ENCODE assay signal across 25 cellular contexts in genomic region chr2:38142627-38143026, GRCh38.
"Had no signal": no experiment of that assay in that cellular context is flagged by ENCODE, and none has a peak within 500 bp of the region (broad histone marks: within the 10 kb centered on the region; RNA-seq: fewer than 3 reads in every experiment).

No MANE protein-coding gene starts in this region.

- H3K36me3 ChIP-seq: neutrophil, pancreas, prostate gland, right atrium auricular region, right lobe of liver, sigmoid colon, thoracic aorta, thyroid gland, upper lobe of left lung, vagina had no signal

- H3K27ac ChIP-seq: neutrophil, pancreas, prostate gland, right atrium auricular region, right lobe of liver, sigmoid colon, stomach, thoracic aorta, thyroid gland, tibial nerve, upper lobe of left lung, vagina had no signal

- DNase-seq: nephron progenitor cell; nucleus accumbens; pancreas; retina; right lobe of liver; sigmoid colon; small intestine; stimulated activated CD4-positive, alpha-beta T cell treated with anti-CD3 and anti-CD28 coated beads, Interleukin-15, amount 100 ng/mL, for 24 hours; stimulated activated CD4-positive, alpha-beta T cell treated with anti-CD3 and anti-CD28 coated beads, Interleukin-2, amount 100 ng/mL, for 24 hours; stimulated activated CD4-positive, alpha-beta T cell treated with anti-CD3 and anti-CD28 coated beads, Interleukin-2, amount 100 ng/mL, for 48 hours; stimulated activated CD4-positive, alpha-beta T cell treated with anti-CD3 and anti-CD28 coated beads, Interleukin-4, amount 100 ng/mL, for 24 hours; stimulated activated naive B cell treated with anti-CD40 and anti-IgM and Interleukin-4, amounts not matched to agents 10 μg/mL and 1 μg/mL and 100 μg/mL, for 72 hours; stimulated activated naive CD4-positive, alpha-beta T cell treated with Interleukin-2 at 50 U/mL for 16 hours; stomach; thyroid gland; trophoblast cell; upper lobe of left lung had no signal

- H3K4me3 ChIP-seq: pancreas, prostate gland, right atrium auricular region, right lobe of liver, sigmoid colon, stomach, thoracic aorta, thyroid gland, tibial nerve, upper lobe of left lung, vagina had no signal

- H3K9me3 ChIP-seq: neutrophil, pancreas, prostate gland, right atrium auricular region, right lobe of liver, sigmoid colon, thoracic aorta, thyroid gland, tibial nerve, upper lobe of left lung, vagina had no signal

- ATAC-seq: natural killer cell treated with Interleukin-12 subunit alpha and Interleukin-12 subunit beta and Interleukin-15 and Interleukin-18, amount 100 ng/mL, for 72 hours; pancreas; right lobe of liver; stimulated activated effector memory CD8-positive, alpha-beta T cell treated with anti-CD3 and anti-CD28 coated beads, Interleukin-12 subunit alpha, Interleukin-12 subunit beta, amount 100 ng/mL, for 72 hours; stimulated activated naive B cell treated with anti-CD40 and anti-IgM and Interleukin-4, amounts not matched to agents 10 μg/mL and 1 μg/mL and 100 μg/mL, for 72 hours had no signal

- H3K27me3 ChIP-seq: neutrophil, pancreas, right atrium auricular region, right lobe of liver, sigmoid colon, stomach, thyroid gland, tibial nerve, upper lobe of left lung, vagina had no signal
